ENCODE assay signal across 11 cellular contexts in genomic region chr13:104011505-104012270, GRCh38.
DNase-seq lines count a peak whose midpoint lies in the region; FAIRE-seq and TF ChIP-seq lines count a peak whose summit lies in the region.
"Had no signal": no experiment of that assay in that cellular context is flagged by ENCODE, and none has a peak within 500 bp of the region (broad histone marks: within the 10 kb centered on the region; RNA-seq: fewer than 3 reads in every experiment).

No MANE protein-coding gene starts in this region.

- no peaks in the 10 kb centered on the region for H3K27me3 ChIP-seq in thyroid gland
- H3K27me3 ChIP-seq in esophagus muscularis mucosa: no peaks in the 10 kb centered on the region
- H3K27me3 ChIP-seq in esophagus squamous epithelium: no peaks in the 10 kb centered on the region

- no peak for FAIRE-seq in kidney (lab: Jason Lieb, UNC)

- TF ChIP-seq POLR2A in thyroid gland (IDR thresholded peaks at IDR 0.05): peak in 1 of 2 donors; percentile 46
- no peak for TF ChIP-seq POLR2A in esophagus muscularis mucosa (IDR thresholded peaks at IDR 0.05; ENCODE audit: low read depth)
- no peak for TF ChIP-seq POLR2A in esophagus squamous epithelium (IDR thresholded peaks at IDR 0.05)

- 18 to 31% methylated on average over 18 of the region's 18 CpGs for WGBS in thyroid gland, 2 donors
- 65% methylated on average over 18 of the region's 18 CpGs for WGBS in esophagus muscularis mucosa
- WGBS in esophagus squamous epithelium, 2 donors: 39 to 48% methylated on average over 12 to 18 of the region's 18 CpGs

- TF ChIP-seq CTCF in kidney (IDR thresholded peaks at IDR 0.05; ENCODE audit: borderline replicate concordance, extremely low read depth, insufficient read depth): no peak
- peak in 1 of 6 experiments; percentile 19 for TF ChIP-seq CTCF in thyroid gland (IDR thresholded peaks at IDR 0.05)
- no peak for TF ChIP-seq CTCF in esophagus muscularis mucosa (IDR thresholded peaks at IDR 0.05)
- TF ChIP-seq CTCF in esophagus squamous epithelium (IDR thresholded peaks at IDR 0.05): no peak

- no peak for TF ChIP-seq EP300 in esophagus muscularis mucosa (IDR thresholded peaks at IDR 0.05)

- DNase-seq in NCI-H2171 treated with DMSO at 0.1 percent for 48 hours (lab: John Stamatoyannopoulos, UW): peak; percentile 80
- DNase-seq in astrocyte of the hippocampus (ENCODE audit: low read depth, low spot score): peak; percentile 75
- DNase-seq in kidney: peak; percentile 73
- DNase-seq in thyroid gland: peak; percentile 81 to 90
- no peak for DNase-seq in esophagus muscularis mucosa (ENCODE audit: extremely low spot score)
- DNase-seq in NCI-H2196 treated with DMSO at 0.1 percent for 48 hours (lab: John Stamatoyannopoulos, UW; ENCODE audit: unreplicated experiment): no peak
- DNase-seq in esophagus squamous epithelium (lab: John Stamatoyannopoulos, UW): no peak
- DNase-seq: activated CD8-positive, alpha-beta T cell treated with anti-CD3 and anti-CD28 coated beads, Interleukin-2, amount 10 ng/mL, durations not matched to agents 7 days and 5 days; DMS 273 treated with DMSO at 0.1 percent for 48 hours; effector memory CD8-positive, alpha-beta T cell; SW 1271 had no signal

- peaks cover 0 to 2% of the 10 kb centered on the region in 2 donors for H3K4me1 ChIP-seq in kidney (ENCODE audit: control insufficient read depth in 1 of 2, insufficient read depth in 1 of 2, low read depth in 1 of 2, low read length in 2 of 2)
- H3K4me1 ChIP-seq in thyroid gland: peaks cover 13 to 18% of the 10 kb centered on the region in 2 donors
- H3K4me1 ChIP-seq in esophagus muscularis mucosa: peaks cover 0 to 4% (median 0%) of the 10 kb centered on the region in 4 donors
- H3K4me1 ChIP-seq in esophagus squamous epithelium: peaks cover 0 to 8% (median 0%) of the 10 kb centered on the region in 3 donors

- peak overlapping the region; percentile 47 to 61 for H3K4me3 ChIP-seq in kidney (ENCODE audit: low read length in 2 of 2)
- H3K4me3 ChIP-seq in thyroid gland (replicated peaks in 1 of 3): no peak overlapping the region
- H3K4me3 ChIP-seq in esophagus muscularis mucosa: no peak overlapping the region
- H3K4me3 ChIP-seq in esophagus squamous epithelium: peak overlapping the region in 1 of 4 donors; percentile 29

- H3K9me3 ChIP-seq in kidney (ENCODE audit: control insufficient read depth in 1 of 2, low read length in 2 of 2) (no peaks in the 10 kb centered on the region), thyroid gland (no peaks in the 10 kb centered on the region), esophagus muscularis mucosa (no peaks in the 10 kb centered on the region), esophagus squamous epithelium (no peaks in the 10 kb centered on the region)

- H3K36me3 ChIP-seq in kidney (ENCODE audit: control insufficient read depth in 1 of 2, insufficient read depth in 2 of 2, low read length in 2 of 2): no peaks in the 10 kb centered on the region
- H3K36me3 ChIP-seq in thyroid gland: no peaks in the 10 kb centered on the region
- H3K36me3 ChIP-seq in esophagus muscularis mucosa: no peaks in the 10 kb centered on the region
- no peaks in the 10 kb centered on the region for H3K36me3 ChIP-seq in esophagus squamous epithelium

- H3K9ac ChIP-seq in kidney (ENCODE audit: low read length in 2 of 2): peak overlapping the region; percentile 27 to 41

- H3K27ac ChIP-seq in kidney (ENCODE audit: low read depth in 2 of 2, low read length in 2 of 2): peak overlapping the region in 1 of 2 donors; percentile 63
- H3K27ac ChIP-seq in thyroid gland: peak overlapping the region in 2 of 3 donors; percentile 1 to 45
- no peak overlapping the region for H3K27ac ChIP-seq in esophagus muscularis mucosa (replicated peaks in 1 of 4)
- H3K27ac ChIP-seq in esophagus squamous epithelium: no peak overlapping the region

- intact Hi-C loops in kidney (cut with DNase I): no loop called here
- intact Hi-C loops in thyroid gland (cut with DNase I): no loop called here
- intact Hi-C loops in esophagus muscularis mucosa (cut with DNase I): no loop called here
- intact Hi-C loops in esophagus squamous epithelium (cut with DNase I): no loop called here

Comparison
In these comparisons a context has a peak if more than half of its experiments do, and no peak if none do; other contexts are left out.
1. DNase-seq: peak in NCI-H2171 treated with DMSO at 0.1 percent for 48 hours (single experiment), astrocyte of the hippocampus (single experiment), kidney (single experiment) and thyroid gland (2 of 2); none in esophagus muscularis mucosa (single experiment), NCI-H2196 treated with DMSO at 0.1 percent for 48 hours (single experiment) and esophagus squamous epithelium (single experiment).
2. H3K27ac ChIP-seq: peak in thyroid gland (2 of 3); none in esophagus muscularis mucosa (0 of 4) and esophagus squamous epithelium (0 of 4).
3. H3K4me3 ChIP-seq: peak in kidney (2 of 2); none in thyroid gland (0 of 3) and esophagus muscularis mucosa (0 of 4).